ENCODE assay signal across 14 cellular contexts in genomic region chr3:119595639-119596329, GRCh38. TPM values are rescaled to one million over a fixed set of nuclear protein-coding genes. Genes with fewer than 3 reads are reported as not detected.
DNase-seq lines count a peak whose midpoint lies in the region; TF ChIP-seq lines count a peak whose summit lies in the region.
"Had no signal": no experiment of that assay in that cellular context is flagged by ENCODE, and none has a peak within 500 bp of the region (broad histone marks: within the 10 kb centered on the region; RNA-seq: fewer than 3 reads in every experiment).

No MANE protein-coding gene starts in this region.

- dilution Hi-C loops in mammary epithelial cell (cut with HindIII; ENCODE audit: low sequenced_read_pairs): no loop called here

- no peak overlapping the region for H3K4me2 ChIP-seq in mammary epithelial cell (ENCODE audit: insufficient read depth, low read depth, low read length)

- intact Hi-C loops in breast epithelium (cut with DNase I; ENCODE audit: low total_unique reads) (no loop called here), MCF 10A (cut with micrococcal nuclease) (no loop called here), mammary epithelial cell (cut with micrococcal nuclease) (no loop called here), ascending aorta (cut with DNase I) (no loop called here)

- H4K20me1 ChIP-seq in mammary epithelial cell (ENCODE audit: insufficient read depth, low read length): no peaks in the 10 kb centered on the region

- no peaks in the 10 kb centered on the region for H3K36me3 Mint-ChIP-seq in MCF 10A (ENCODE audit: insufficient read depth, unreplicated experiment)
- no peaks in the 10 kb centered on the region for H3K36me3 Mint-ChIP-seq in glutamatergic neuron (ENCODE audit: unreplicated experiment)
- H3K36me3 Mint-ChIP-seq: mesothelial cell of epicardium had no signal

- H3K9ac ChIP-seq in muscle layer of colon (ENCODE audit: low read length) (peak overlapping the region; percentile 5), mammary epithelial cell (ENCODE audit: insufficient read depth, low read length) (no peak overlapping the region)

- H3K36me3 ChIP-seq in breast epithelium (no peaks in the 10 kb centered on the region), muscle layer of colon (ENCODE audit: insufficient read depth, low read length) (no peaks in the 10 kb centered on the region), mammary epithelial cell (ENCODE audit: insufficient read depth, low read length) (no peaks in the 10 kb centered on the region), ascending aorta (no peaks in the 10 kb centered on the region)

- H3K4me3 ChIP-seq in breast epithelium: peak overlapping the region in 2 of 3 donors; percentile 16
- H3K4me3 ChIP-seq in epithelial cell of proximal tubule (ENCODE audit: low read depth, low read length): peak overlapping the region; percentile 21
- H3K4me3 ChIP-seq in muscle layer of colon (ENCODE audit: low read depth in 1 of 2, low read length in 2 of 2): peak overlapping the region in 1 of 2 donors; percentile 41
- no peak overlapping the region for H3K4me3 ChIP-seq in mammary epithelial cell (replicated peaks in 1 of 3; ENCODE audit: insufficient read depth in 1 of 3, low read depth in 2 of 3, low read length in 3 of 3)
- peak overlapping the region in 1 of 2 donors; percentile 42 for H3K4me3 ChIP-seq in ascending aorta

- no peak overlapping the region for H3K27ac Mint-ChIP-seq in MCF 10A (ENCODE audit: low read depth, unreplicated experiment)
- no peak overlapping the region for H3K27ac Mint-ChIP-seq in glutamatergic neuron (ENCODE audit: unreplicated experiment)
- H3K27ac Mint-ChIP-seq: mesothelial cell of epicardium had no signal

- no peaks in the 10 kb centered on the region for H3K27me3 Mint-ChIP-seq in MCF 10A (ENCODE audit: insufficient read depth, unreplicated experiment)
- H3K27me3 Mint-ChIP-seq in glutamatergic neuron (ENCODE audit: unreplicated experiment): peaks cover 1% of the 10 kb centered on the region

- H3K79me2 ChIP-seq in mammary epithelial cell (ENCODE audit: insufficient read depth, low read length): no peaks in the 10 kb centered on the region

- H3K27me3 ChIP-seq in breast epithelium (no peaks in the 10 kb centered on the region), muscle layer of colon (ENCODE audit: control insufficient read depth in 1 of 2, insufficient read depth in 2 of 2, low read length in 2 of 2) (no peaks in the 10 kb centered on the region), mammary epithelial cell (ENCODE audit: insufficient read depth, low read length) (no peaks in the 10 kb centered on the region), ascending aorta (no peaks in the 10 kb centered on the region)

- H3K4me3 Mint-ChIP-seq in MCF 10A (ENCODE audit: unreplicated experiment) (no peak overlapping the region), glutamatergic neuron (ENCODE audit: unreplicated experiment) (no peak overlapping the region)
- H3K4me3 Mint-ChIP-seq: activated T-helper 1 cell treated with anti-CD3 and anti-CD28 coated beads, Interleukin-12 subunit alpha, Interleukin-12 subunit beta, Interleukin-2, Interleukin-4 antibody, amounts not matched to agents 30 ng/mL and 10 ng/mL and 1 ng/mL, durations not matched to agents 14 hours and 24 hours and 36 hours; central memory CD8-positive, alpha-beta T cell; mesothelial cell of epicardium had no signal

- no peak for TF ChIP-seq CTCF in breast epithelium (IDR thresholded peaks at IDR 0.05)
- TF ChIP-seq CTCF in MCF 10A (IDR thresholded peaks at IDR 0.05; ENCODE audit: unreplicated experiment): no peak
- no peak for TF ChIP-seq CTCF in epithelial cell of proximal tubule (conservative IDR thresholded peaks at IDR 0.05; ENCODE audit: low read depth, low read length)
- no peak for TF ChIP-seq CTCF in glutamatergic neuron (IDR thresholded peaks at IDR 0.05; ENCODE audit: partially characterized antibody, unreplicated experiment)
- no peak for TF ChIP-seq CTCF in mammary epithelial cell (conservative IDR thresholded peaks at IDR 0.05 in 1 of 2, IDR thresholded peaks at IDR 0.05 in 1 of 2; ENCODE audit: extremely low read depth in 1 of 2, insufficient read depth in 1 of 2, low read depth in 1 of 2, low read length in 2 of 2)
- no peak for TF ChIP-seq CTCF in ascending aorta (IDR thresholded peaks at IDR 0.05)

- no peak overlapping the region for H2AFZ ChIP-seq in mammary epithelial cell (ENCODE audit: low read depth, low read length)

- H3K9me3 ChIP-seq in breast epithelium (no peaks in the 10 kb centered on the region), muscle layer of colon (ENCODE audit: low read length) (no peaks in the 10 kb centered on the region), mammary epithelial cell (replicated peaks; ENCODE audit: insufficient read depth, low read length) (no peaks in the 10 kb centered on the region), ascending aorta (no peaks in the 10 kb centered on the region)

- H3K4me1 ChIP-seq in breast epithelium: no peaks in the 10 kb centered on the region
- H3K4me1 ChIP-seq in muscle layer of colon (ENCODE audit: insufficient read depth, low read length): peaks cover 7% of the 10 kb centered on the region
- no peaks in the 10 kb centered on the region for H3K4me1 ChIP-seq in mammary epithelial cell (ENCODE audit: insufficient read depth, low read length)
- no peaks in the 10 kb centered on the region for H3K4me1 ChIP-seq in ascending aorta

- DNase-seq in breast epithelium (ENCODE audit: low spot score in 2 of 2) (no peak), MCF 10A (ENCODE audit: unreplicated experiment) (no peak), epithelial cell of proximal tubule (ENCODE audit: low read depth) (no peak), NCI-H524 treated with DMSO at 0.1 percent for 48 hours (lab: John Stamatoyannopoulos, UW) (no peak), glutamatergic neuron (no peak), mammary epithelial cell (no peak), ascending aorta (ENCODE audit: low spot score in 2 of 2) (no peak)
- DNase-seq: activated CD4-positive, CD25-positive, alpha-beta regulatory T cell treated with anti-CD3 and anti-CD28 coated beads, Interleukin-2, amount 50 U/mL, for 72 hours; EL had no signal

- no peak overlapping the region for H3K27ac ChIP-seq in breast epithelium
- H3K27ac ChIP-seq in muscle layer of colon (ENCODE audit: low read depth, low read length): no peak overlapping the region
- no peak overlapping the region for H3K27ac ChIP-seq in mammary epithelial cell (ENCODE audit: insufficient read depth, low read depth, low read length)
- no peak overlapping the region for H3K27ac ChIP-seq in ascending aorta

- TF ChIP-seq POLR2A in breast epithelium (IDR thresholded peaks at IDR 0.05): no peak

- no peaks in the 10 kb centered on the region for H3K9me3 Mint-ChIP-seq in MCF 10A (ENCODE audit: unreplicated experiment)
- H3K9me3 Mint-ChIP-seq in glutamatergic neuron (ENCODE audit: unreplicated experiment): peaks cover 2% of the 10 kb centered on the region
- H3K9me3 Mint-ChIP-seq: activated T-helper 1 cell treated with anti-CD3 and anti-CD28 coated beads, Interleukin-12 subunit alpha, Interleukin-12 subunit beta, Interleukin-2, Interleukin-4 antibody, amounts not matched to agents 30 ng/mL and 10 ng/mL and 1 ng/mL, durations not matched to agents 14 hours and 24 hours and 36 hours; central memory CD8-positive, alpha-beta T cell; mesothelial cell of epicardium had no signal

- H3K4me1 Mint-ChIP-seq in MCF 10A (ENCODE audit: insufficient read depth, unreplicated experiment) (no peaks in the 10 kb centered on the region), glutamatergic neuron (ENCODE audit: low read depth, unreplicated experiment) (peaks cover 3% of the 10 kb centered on the region)
- H3K4me1 Mint-ChIP-seq: central memory CD8-positive, alpha-beta T cell had no signal

- WGBS in mammary epithelial cell (ENCODE audit: low coverage, missing lambda C conversion rate): 90% methylated on average over 7 of the region's 7 CpGs

- in situ Hi-C loops in mammary epithelial cell (cut with MboI; ENCODE audit: low sequenced_read_pairs in 2 of 2): no loop called here

- POLR2A ChIA-PET in MCF 10A (lab: Yijun Ruan, JAX): no interaction called here

- CTCF ChIA-PET in MCF 10A (lab: Yijun Ruan, JAX) (no interaction called here), mammary epithelial cell (lab: Charles Lee; ENCODE audit: low non-redundant PET) (no interaction called here)

- BruUV-seq in MCF 10A (replicated peaks; lab: Mats Ljungman, UMichigan): no TSS peak
- no TSS peak for BruUV-seq in mammary epithelial cell (replicated peaks; lab: Mats Ljungman, UMichigan)

RNA-seq across cellular contexts. Expression of gene PLA1A, which starts 1.9 kb away (rescaled TPM):
- total RNA-seq in breast epithelium: 1 to 10 TPM in 2 of 3 donors, under 1 TPM in 1; 0.59 to 4.9 (median 2.1) TPM
- not detected in 2 replicates for total RNA-seq in MCF 10A (2022)
- total RNA-seq in epithelial cell of proximal tubule: 0.14 and 0.52 TPM in 2 replicates
- total RNA-seq in glutamatergic neuron (ENCODE audit: unreplicated experiment): not detected
- not detected for total RNA-seq in mammary epithelial cell
- not detected for polyA plus RNA-seq in mammary epithelial cell
- polyA minus RNA-seq in mammary epithelial cell: not detected
- 15.0 TPM for total RNA-seq in ascending aorta
- total RNA-seq: mesothelial cell of epicardium had no signal

RNA-seq across cellular contexts. Expression of gene ADPRH, which starts 16.5 kb away (rescaled TPM):
- 10 to 100 TPM in 1 of 3 donors, 1 to 10 TPM in 2; 5.9 to 10.9 (median 9.8) TPM for total RNA-seq in breast epithelium
- not detected in 2 replicates for total RNA-seq in MCF 10A (2022)
- 6.0 and 7.5 TPM in 2 replicates for total RNA-seq in epithelial cell of proximal tubule
- total RNA-seq in glutamatergic neuron (ENCODE audit: unreplicated experiment): 1.1 TPM
- total RNA-seq in mammary epithelial cell: 1 to 10 TPM; 1.0 to 9.5 TPM
- polyA plus RNA-seq in mammary epithelial cell: 0.99 TPM
- polyA minus RNA-seq in mammary epithelial cell: not detected
- total RNA-seq in ascending aorta: 32.1 TPM

RNA-seq across cellular contexts. Expression of gene CD80, which starts 36.4 kb away (rescaled TPM):
- total RNA-seq in breast epithelium (1 to 10 TPM in 2 of 3 donors, under 1 TPM in 1; 0.96 to 1.8 (median 1.6) TPM), MCF 10A (2022) (not detected in 2 replicates), epithelial cell of proximal tubule (not detected in 2 replicates), glutamatergic neuron (ENCODE audit: unreplicated experiment) (not detected), mammary epithelial cell (not detected), ascending aorta (3.2 TPM)
- not detected for polyA plus RNA-seq in mammary epithelial cell
- polyA minus RNA-seq in mammary epithelial cell: not detected
- total RNA-seq: glomerular endothelial cell, mesothelial cell of epicardium had no signal

Comparison
In these comparisons a context has a peak if more than half of its experiments do, and no peak if none do; other contexts are left out.
1. H3K4me3 ChIP-seq: peak in breast epithelium (2 of 3) and epithelial cell of proximal tubule (single experiment); none in mammary epithelial cell (0 of 3).